ENCODE assay signal across 8 cellular contexts in genomic region chr2:240024766-240025165, GRCh38. TPM values are rescaled to one million over a fixed set of nuclear protein-coding genes. Genes with fewer than 3 reads are reported as not detected.
DNase-seq lines count a peak whose midpoint lies in the region; ATAC-seq and TF ChIP-seq lines count a peak whose summit lies in the region.

No MANE protein-coding gene starts in this region.

- H3K27me3 Mint-ChIP-seq in HFFc6 (ENCODE audit: insufficient read depth) = peaks cover 7% of the 10 kb centered on the region

- H3K4me1 Mint-ChIP-seq in HFFc6 (ENCODE audit: low read depth) = peaks cover 20% of the 10 kb centered on the region

- H3K4me3 ChIP-seq in cardiac fibroblast (replicated peaks in 1 of 2; ENCODE audit: low read depth in 2 of 2, low read length in 2 of 2) (peak overlapping the region; percentile 93 to 96), lower lobe of right lung (peak overlapping the region; percentile 97), stomach smooth muscle (ENCODE audit: low read length in 2 of 2) (peak overlapping the region; percentile 79 to 96)

- peaks cover 18% of the 10 kb centered on the region for H3K36me3 ChIP-seq in lower lobe of right lung
- peaks cover 14 to 16% of the 10 kb centered on the region in 2 donors for H3K36me3 ChIP-seq in stomach smooth muscle (ENCODE audit: control insufficient read depth in 2 of 2, insufficient read depth in 2 of 2, low read length in 2 of 2)

- no peaks in the 10 kb centered on the region for H3K9me3 Mint-ChIP-seq in HFFc6

- H3K27me3 ChIP-seq in lower lobe of right lung (ENCODE audit: low read depth) = no peaks in the 10 kb centered on the region
- no peaks in the 10 kb centered on the region for H3K27me3 ChIP-seq in stomach smooth muscle (ENCODE audit: control insufficient read depth in 1 of 2, insufficient read depth in 2 of 2, low read length in 2 of 2)

- peak overlapping the region; percentile 81 to 90 for H3K9ac ChIP-seq in stomach smooth muscle (ENCODE audit: low read length in 2 of 2)

- peak; percentile 35 for DNase-seq in GM03348 (ENCODE audit: low spot score)
- DNase-seq in HFFc6 = no peak
- peak; percentile 45 for DNase-seq in RKO (ENCODE audit: low spot score)
- peak; percentile 3 to 5 for DNase-seq in cardiac fibroblast (ENCODE audit: low read depth in 2 of 2)
- peak; percentile 51 for DNase-seq in lower lobe of right lung
- no peak for DNase-seq in H4 (ENCODE audit: low spot score)
- no peak for DNase-seq in NCI-H1092 treated with DMSO at 0.1 percent for 48 hours (lab: John Stamatoyannopoulos, UW)

- TF ChIP-seq CTCF in HFFc6 (IDR thresholded peaks at IDR 0.05) (no peak), cardiac fibroblast (IDR thresholded peaks at IDR 0.05; ENCODE audit: low read depth, low read length) (no peak), lower lobe of right lung (IDR thresholded peaks at IDR 0.05) (no peak)

- H3K4me1 ChIP-seq in lower lobe of right lung = peaks cover 20% of the 10 kb centered on the region
- H3K4me1 ChIP-seq in stomach smooth muscle (ENCODE audit: control insufficient read depth, insufficient read depth, low read length) = peaks cover 14% of the 10 kb centered on the region

- H3K4me3 Mint-ChIP-seq in HFFc6 = peak overlapping the region; percentile 96

- peaks cover 9% of the 10 kb centered on the region for H3K36me3 Mint-ChIP-seq in HFFc6 (ENCODE audit: low read depth)

- ATAC-seq in lower lobe of right lung = peak; percentile 6 to 24

- H3K27ac ChIP-seq in lower lobe of right lung = peak overlapping the region; percentile 96
- H3K27ac ChIP-seq in stomach smooth muscle (ENCODE audit: low read length) = no peak overlapping the region

- H3K9me3 ChIP-seq in lower lobe of right lung (no peaks in the 10 kb centered on the region), stomach smooth muscle (ENCODE audit: control insufficient read depth in 2 of 2, low read length in 2 of 2) (peaks cover 0 to 4% of the 10 kb centered on the region in 2 donors)

- H3K27ac Mint-ChIP-seq in HFFc6 = peak overlapping the region; percentile 92

- intact Hi-C loops in lower lobe of right lung (cut with DNase I) = no loop called here

RNA-seq across cellular contexts. Expression of gene NDUFA10, which starts 0.4 kb away (rescaled TPM):
- total RNA-seq in HFFc6 (2021; fragmentation: NEBNext Ultra II Directional; extraction: Animal tissue kit (Norgen Biotek cat#: 25700)) = 100 to 1,000 TPM; 116 to 133 (median 125) TPM
- total RNA-seq in lower lobe of right lung = 92.2 TPM
- total RNA-seq in H4 (2014; rRNA removed; shearing (Covaris generic)) = 184 and 192 TPM in 2 replicates

RNA-seq across cellular contexts. Expression of gene OR6B2, which starts 5.5 kb away (rescaled TPM):
- not detected for total RNA-seq in HFFc6 (2021; fragmentation: NEBNext Ultra II Directional; extraction: Animal tissue kit (Norgen Biotek cat#: 25700))
- not detected for total RNA-seq in lower lobe of right lung
- not detected in 2 replicates for total RNA-seq in H4 (2014; rRNA removed; shearing (Covaris generic))

RNA-seq across cellular contexts. Expression of gene OR6B3, which starts 28.6 kb away (rescaled TPM):
- not detected for total RNA-seq in HFFc6 (2021; fragmentation: NEBNext Ultra II Directional; extraction: Animal tissue kit (Norgen Biotek cat#: 25700))
- not detected for total RNA-seq in lower lobe of right lung
- total RNA-seq in H4 (2014; rRNA removed; shearing (Covaris generic)) = not detected in 2 replicates

Comparison
In these comparisons a context has a peak if more than half of its experiments do, and no peak if none do; other contexts are left out.
1. DNase-seq: peak in GM03348 (single experiment), RKO (single experiment), cardiac fibroblast (2 of 2) and lower lobe of right lung (single experiment); none in HFFc6 (single experiment), H4 (single experiment) and NCI-H1092 treated with DMSO at 0.1 percent for 48 hours (single experiment).
2. Peak in every context shown above with its lines, with median percentiles within 50 percentile points of each other: H3K4me3 ChIP-seq.